In the genomic region with DNA sequence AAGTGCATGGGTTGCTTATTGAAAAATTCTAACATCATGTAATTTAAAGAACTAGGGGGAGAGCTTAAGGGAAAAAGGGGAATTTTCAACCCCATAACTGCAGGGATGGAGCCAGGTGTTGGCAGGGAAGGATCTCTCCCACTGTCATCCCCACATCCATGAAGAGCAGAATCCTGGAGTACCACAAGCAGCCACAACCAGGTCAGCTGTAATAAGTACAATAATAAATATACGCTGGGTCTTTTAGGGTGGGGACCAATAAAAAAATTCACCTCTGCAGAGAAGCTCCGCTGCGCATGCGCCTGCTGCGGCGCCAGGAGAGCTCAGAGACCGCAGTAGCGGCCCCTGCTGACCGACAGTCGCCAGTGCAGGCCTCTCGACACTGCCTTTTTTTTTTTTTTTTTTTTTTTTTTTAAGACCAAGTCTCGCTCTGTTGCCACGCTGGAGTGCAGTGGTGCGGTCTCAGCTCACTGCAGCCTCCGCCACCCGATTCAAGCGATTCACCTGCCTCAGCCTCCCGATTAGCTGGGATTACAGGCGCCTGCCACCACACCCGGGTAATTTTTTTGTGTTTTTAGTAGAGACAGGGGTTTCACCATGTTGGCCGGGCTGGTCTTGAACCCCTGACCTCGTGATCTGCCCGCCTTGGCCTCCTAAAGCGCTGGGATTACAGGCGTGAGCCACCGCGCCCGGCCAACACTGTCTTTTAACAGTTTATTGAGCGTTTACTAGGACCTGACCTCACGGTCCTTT, we compare ENCODE assay signal across 8 cellular contexts. TPM values are rescaled to one million over a fixed set of nuclear protein-coding genes. Genes with fewer than 3 reads are reported as not detected.
DNase-seq lines count a peak whose midpoint lies in the region; TF ChIP-seq lines count a peak whose summit lies in the region.

No MANE protein-coding gene starts in this region.

- H3K36me3 ChIP-seq in SK-N-MC (ENCODE audit: insufficient read depth, low read length): peaks cover 22% of the 10 kb centered on the region

- H3K4me3 ChIP-seq in SK-N-MC: peak overlapping the region; percentile 90

- peak; percentile 81 for DNase-seq in ACHN
- DNase-seq in NCI-H1048 (lab: John Stamatoyannopoulos, UW): peak; percentile 84
- peak; percentile 59 for DNase-seq in SK-N-MC (ENCODE audit: low read depth, low spot score)
- peak; percentile 87 for DNase-seq in activated naive CD4-positive, alpha-beta T cell treated with Interleukin-2 at 50 U/mL for 16 hours
- peak; percentile 89 for DNase-seq in germinal center (ENCODE audit: low spot score)
- peak; percentile 55 for DNase-seq in occipital lobe (lab: John Stamatoyannopoulos, UW)
- peak; percentile 91 for DNase-seq in superior temporal gyrus (ENCODE audit: extremely low spot score)

- H3K9ac ChIP-seq in SK-N-MC (ENCODE audit: insufficient read length): no peak overlapping the region

- H3K27ac ChIP-seq in SK-N-MC: peak overlapping the region; percentile 96; the same call in 1 of the 2 replicates

- in situ Hi-C loops in ACHN (cut with HindIII; ENCODE audit: low pct_ligation_motif_present, low pct_unique_long_range_greater_than_20kb, low sequenced_read_pairs) (no loop called here), GM18951 (cut with MboI; ENCODE audit: low sequenced_read_pairs, unreplicated experiment) (no loop called here)

- H3K9me3 ChIP-seq in SK-N-MC (ENCODE audit: low read depth, low read length): no peaks in the 10 kb centered on the region

- peak; percentile 21 for TF ChIP-seq POLR2A in GM18951 (IDR thresholded peaks at IDR 0.05; ENCODE audit: extremely low read depth, insufficient read depth, insufficient read length)

RNA-seq across cellular contexts. Expression of a gene that starts 2.5 kb away (rescaled TPM):
- total RNA-seq in occipital lobe: 2,019 TPM

RNA-seq across cellular contexts. Expression of a gene that starts 16.9 kb away (rescaled TPM):
- 51.3 TPM for total RNA-seq in occipital lobe

RNA-seq across cellular contexts. Expression of a gene that starts 19.7 kb away (rescaled TPM):
- 22.5 TPM for total RNA-seq in occipital lobe

RNA-seq across cellular contexts. Expression of a gene that starts 54.9 kb away (rescaled TPM):
- total RNA-seq in occipital lobe: not detected

Comparison
In these comparisons a context has a peak if more than half of its experiments do, and no peak if none do; other contexts are left out.
1. Peak in every context shown above with its lines: DNase-seq, H3K4me3 ChIP-seq and H3K27ac ChIP-seq.